ENCODE assay signal across 16 cellular contexts in genomic region chr21:25189497-25189896, GRCh38.
DNase-seq lines count a peak whose midpoint lies in the region; ATAC-seq and TF ChIP-seq lines count a peak whose summit lies in the region.
"Had no signal": no experiment of that assay in that cellular context is flagged by ENCODE, and none has a peak within 500 bp of the region (broad histone marks: within the 10 kb centered on the region; RNA-seq: fewer than 3 reads in every experiment).

No MANE protein-coding gene starts in this region.

- H3K4me3 ChIP-seq in cardiac muscle cell (no peak overlapping the region), left ventricle myocardium inferior (no peak overlapping the region), heart left ventricle (no peak overlapping the region)

- H3K9me3 Mint-ChIP-seq in stimulated activated memory B cell treated with anti-CD40 and anti-IgM and Interleukin-4, amounts not matched to agents 10 μg/mL and 1 μg/mL and 100 μg/mL, for 72 hours = peaks cover 2% of the 10 kb centered on the region

- 34 to 47% (median 37%) methylated on average over 2 of the region's 2 CpGs for WGBS in heart left ventricle, 4 donors

- intact Hi-C loops in left ventricle myocardium inferior (cut with micrococcal nuclease) (no loop called here), heart left ventricle (cut with DNase I) (no loop called here)

- TF ChIP-seq CTCF in cardiac muscle cell (IDR thresholded peaks at IDR 0.05; ENCODE audit: low read depth, low read length) = no peak
- TF ChIP-seq CTCF in left ventricle myocardium inferior (IDR thresholded peaks at IDR 0.05; ENCODE audit: borderline replicate concordance) = no peak
- TF ChIP-seq CTCF in heart left ventricle (IDR thresholded peaks at IDR 0.05) = no peak

- H3K4me1 Mint-ChIP-seq in stimulated activated memory B cell treated with anti-CD40 and anti-IgM and Interleukin-4, amounts not matched to agents 10 μg/mL and 1 μg/mL and 100 μg/mL, for 72 hours = peaks cover 53% of the 10 kb centered on the region
- H3K4me1 Mint-ChIP-seq: CD4-positive, alpha-beta memory T cell; H9 had no signal

- H3K4me1 ChIP-seq in cardiac muscle cell (ENCODE audit: low read depth) (peaks cover 20% of the 10 kb centered on the region), left ventricle myocardium inferior (peaks cover 15% of the 10 kb centered on the region), heart left ventricle (peaks cover 0 to 5% (median 0%) of the 10 kb centered on the region in 12 donors)

- no peak overlapping the region for H3K4me3 Mint-ChIP-seq in stimulated activated memory B cell treated with anti-CD40 and anti-IgM and Interleukin-4, amounts not matched to agents 10 μg/mL and 1 μg/mL and 100 μg/mL, for 72 hours
- H3K4me3 Mint-ChIP-seq: CD4-positive, alpha-beta memory T cell; H9 had no signal

- peak overlapping the region; percentile 4 for H3K27ac ChIP-seq in cardiac muscle cell
- H3K27ac ChIP-seq in left ventricle myocardium inferior (replicated peaks) = no peak overlapping the region
- H3K27ac ChIP-seq in heart left ventricle = no peak overlapping the region
- H3K27ac ChIP-seq: C4-2B had no signal

- peak; percentile 73 to 82 (median 78) for ATAC-seq in heart left ventricle
- ATAC-seq in stimulated activated memory B cell treated with anti-CD40 and anti-IgM and Interleukin-4, amounts not matched to agents 10 μg/mL and 1 μg/mL and 100 μg/mL, for 72 hours = no peak
- ATAC-seq in activated CD4-positive, CD25-positive, alpha-beta regulatory T cell treated with anti-CD3 and anti-CD28 coated beads, Interleukin-2, amount 50 U/mL, for 24 hours = no peak
- ATAC-seq: HepG2 had no signal

- H3K27me3 ChIP-seq in cardiac muscle cell (no peaks in the 10 kb centered on the region), left ventricle myocardium inferior (ENCODE audit: low read depth) (no peaks in the 10 kb centered on the region), heart left ventricle (no peaks in the 10 kb centered on the region)

- H3K27me3 Mint-ChIP-seq in stimulated activated memory B cell treated with anti-CD40 and anti-IgM and Interleukin-4, amounts not matched to agents 10 μg/mL and 1 μg/mL and 100 μg/mL, for 72 hours = no peaks in the 10 kb centered on the region
- H3K27me3 Mint-ChIP-seq: CD4-positive, alpha-beta memory T cell had no signal

- H3K36me3 ChIP-seq in cardiac muscle cell (no peaks in the 10 kb centered on the region), left ventricle myocardium inferior (no peaks in the 10 kb centered on the region), heart left ventricle (no peaks in the 10 kb centered on the region)

- H3K9me3 ChIP-seq in cardiac muscle cell (ENCODE audit: low read depth) (no peaks in the 10 kb centered on the region), left ventricle myocardium inferior (replicated peaks) (peaks cover 8% of the 10 kb centered on the region), heart left ventricle (peaks cover 0 to 11% (median 0%) of the 10 kb centered on the region in 12 donors)

- H3K36me3 Mint-ChIP-seq in stimulated activated memory B cell treated with anti-CD40 and anti-IgM and Interleukin-4, amounts not matched to agents 10 μg/mL and 1 μg/mL and 100 μg/mL, for 72 hours = no peaks in the 10 kb centered on the region
- H3K36me3 Mint-ChIP-seq: CD4-positive, alpha-beta memory T cell; IgD-negative memory B cell had no signal

- DNase-seq in cardiac muscle cell (ENCODE audit: low read depth in 1 of 2, low spot score in 1 of 2) = peak in 1 of 2 donors; percentile 23
- DNase-seq in left ventricle myocardium inferior = no peak
- no peak for DNase-seq in heart left ventricle
- DNase-seq in OCI-M2 (lab: John Stamatoyannopoulos, UW; ENCODE audit: unreplicated experiment) = no peak
- DNase-seq: ACHN; CD4-positive, alpha-beta memory T cell; DMS153; DMS79; GF-D8; GOT3; H9 had no signal

- peak overlapping the region; percentile 71 for H3K27ac Mint-ChIP-seq in stimulated activated memory B cell treated with anti-CD40 and anti-IgM and Interleukin-4, amounts not matched to agents 10 μg/mL and 1 μg/mL and 100 μg/mL, for 72 hours
- H3K27ac Mint-ChIP-seq: CD4-positive, alpha-beta memory T cell; H9; IgD-negative memory B cell had no signal

- TF ChIP-seq POLR2A in heart left ventricle (IDR thresholded peaks at IDR 0.05) = no peak

Comparison
In these comparisons a context has a peak if more than half of its experiments do, and no peak if none do; other contexts are left out.
1. ATAC-seq: peak in heart left ventricle (4 of 4); none in stimulated activated memory B cell treated with anti-CD40 and anti-IgM and Interleukin-4, amounts not matched to agents 10 μg/mL and 1 μg/mL and 100 μg/mL, for 72 hours (single experiment) and activated CD4-positive, CD25-positive, alpha-beta regulatory T cell treated with anti-CD3 and anti-CD28 coated beads, Interleukin-2, amount 50 U/mL, for 24 hours (0 of 2).